In the genomic region with DNA sequence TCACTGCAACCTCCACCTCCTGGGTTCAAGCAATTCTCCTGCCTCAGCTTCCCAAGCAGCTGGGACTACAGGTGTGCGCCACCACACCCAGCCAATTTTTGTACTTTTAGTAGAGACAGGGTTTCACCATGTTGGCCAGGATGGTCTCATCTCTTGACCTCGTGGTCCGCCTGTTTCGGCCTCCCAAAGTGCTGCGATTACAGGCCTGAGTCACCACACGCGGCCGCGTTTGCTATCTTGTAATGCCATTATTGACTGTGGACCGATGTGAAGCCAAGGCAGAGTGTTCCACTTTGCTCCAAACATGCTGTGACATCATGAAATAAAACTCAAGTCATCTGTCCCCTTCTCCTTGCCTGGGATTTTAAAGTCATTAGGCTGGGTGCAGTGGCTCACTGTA, we compare ENCODE assay signal across 8 cellular contexts.
DNase-seq lines count a peak whose midpoint lies in the region; ATAC-seq, FAIRE-seq and TF ChIP-seq lines count a peak whose summit lies in the region.
"Not testable (repeated sequence)": the region's sequence is repeated elsewhere in the genome, so short reads cannot be mapped to it uniquely, and the experiment has no call there.

No MANE protein-coding gene starts in this region.

- H2BK5ac ChIP-seq in H1 (ENCODE audit: low read depth, low read length); trophoblast cell (ENCODE audit: low read depth, low read length, poor library complexity): not testable (repeated sequence)

- H4K91ac ChIP-seq in H1 (replicated peaks; ENCODE audit: insufficient read length, low read length), result peak overlapping the region; percentile 53
- not testable (repeated sequence) for H4K91ac ChIP-seq in trophoblast cell (ENCODE audit: low read depth, low read length)

- not testable (repeated sequence) for H3K18ac ChIP-seq in H1 (ENCODE audit: extremely low read depth, low read length); trophoblast cell (ENCODE audit: low read length)

- not testable (repeated sequence) for H4K20me1 ChIP-seq in OCI-LY1 (ENCODE audit: insufficient read depth, low read length); H1 (replicated peaks in 1 of 2; ENCODE audit: control insufficient read depth in 1 of 2, insufficient read depth in 2 of 2, low read length in 2 of 2); HepG2 (ENCODE audit: insufficient read depth, low read length)

- H3K27ac ChIP-seq in OCI-LY1 (ENCODE audit: low read depth, low read length, poor library complexity, severe bottlenecking), result peak overlapping the region; percentile 83
- peak overlapping the region; percentile 46; the same call in 1 of the 2 replicates for H3K27ac ChIP-seq in Panc1 (ENCODE audit: low read length)
- H3K27ac ChIP-seq in H1 (ENCODE audit: low read depth, low read length); HepG2 (ENCODE audit: extremely low read length, insufficient read depth, low read length); trophoblast cell (ENCODE audit: low read depth, low read length): not testable (repeated sequence)
- peak overlapping the region; percentile 15 for H3K27ac ChIP-seq in neutrophil

- H3F3A ChIP-seq in OCI-LY1 (ENCODE audit: insufficient read depth, low read length), result peaks cover 20% of the 10 kb centered on the region

- not testable (repeated sequence) for ATAC-seq in Panc1; HepG2; stimulated activated memory B cell treated with anti-CD40 and anti-IgM and Interleukin-4, amounts not matched to agents 10 μg/mL and 1 μg/mL and 100 μg/mL, for 72 hours

- not testable (repeated sequence) for H3K36me3 ChIP-seq in OCI-LY1 (ENCODE audit: insufficient read depth, low read length); Panc1 (ENCODE audit: control insufficient read depth, insufficient read depth, low read length); H1 (ENCODE audit: control insufficient read depth in 2 of 4, insufficient read depth in 4 of 4, low read length in 3 of 4); HepG2 (replicated peaks in 1 of 2; ENCODE audit: control insufficient read depth in 1 of 2, insufficient read depth in 2 of 2, low read length in 2 of 2); neutrophil; trophoblast cell (ENCODE audit: control insufficient read depth in 1 of 2, insufficient read depth in 2 of 2, low read length in 2 of 2)

- H2AK5ac ChIP-seq in H1 (ENCODE audit: low read depth, low read length); trophoblast cell (ENCODE audit: low read length): not testable (repeated sequence)

- not testable (repeated sequence) for H3K56ac ChIP-seq in H1 (replicated peaks; ENCODE audit: insufficient read length, low read depth, low read length)

- not testable (repeated sequence) for H3K23me2 ChIP-seq in H1 (ENCODE audit: low read depth, low read length)

- not testable (repeated sequence) for H2BK15ac ChIP-seq in H1 (ENCODE audit: low read length)

- H2BK12ac ChIP-seq in H1 (ENCODE audit: low read depth, low read length); trophoblast cell (ENCODE audit: low read length): not testable (repeated sequence)

- not testable (repeated sequence) for H3K4ac ChIP-seq in H1 (replicated peaks; ENCODE audit: insufficient read length, low read depth, low read length); trophoblast cell (ENCODE audit: low read depth, low read length)

- H3K9ac ChIP-seq in OCI-LY1 (ENCODE audit: low read length); H1 (replicated peaks in 1 of 4; ENCODE audit: extremely low read depth in 1 of 4, low read depth in 3 of 4, low read length in 3 of 4); HepG2 (ENCODE audit: insufficient read depth, low read depth, low read length); trophoblast cell (ENCODE audit: low read length): not testable (repeated sequence)

- POLR2A ChIA-PET in Panc1 (lab: Charles Lee), result interaction anchor here (0.6 kb wide), 1 partner anchor 101 kb away, joined by 3 read pairs; no protein-coding TSS in a partner anchor
- POLR2A ChIA-PET in H1 (lab: Charles Lee; ENCODE audit: partially characterized antibody), result interaction anchor here (1.6 kb wide), 1 partner anchor 67 kb away, joined by 4 read pairs; no protein-coding TSS in a partner anchor
- POLR2A ChIA-PET in HepG2 (lab: Yijun Ruan, JAX), result not testable (repeated sequence)

- DNase-seq in Panc1 (ENCODE audit: low read depth, low spot score); H1 (ENCODE audit: low read depth in 1 of 2, low spot score in 2 of 2); HepG2 (ENCODE audit: low spot score): not testable (repeated sequence)
- peak; percentile 47 for DNase-seq in activated CD8-positive, alpha-beta memory T cell treated with anti-CD3 and anti-CD28 coated beads, Interleukin-2, amount 50 U/mL, for 48 hours
- DNase-seq in trophoblast cell, result peak; percentile 57 to 78

- H4K8ac ChIP-seq in H1 (ENCODE audit: extremely low read depth, insufficient read depth, low read length); trophoblast cell (ENCODE audit: low read depth, low read length): not testable (repeated sequence)

- FAIRE-seq in H1 (lab: Jason Lieb, UNC); HepG2 (lab: Jason Lieb, UNC): not testable (repeated sequence)

- not testable (repeated sequence) for TF ChIP-seq RAD21 in H1 (IDR thresholded peaks at IDR 0.05 in 1 of 2, conservative IDR thresholded peaks at IDR 0.05 in 1 of 2; ENCODE audit: low read depth in 2 of 2, low read length in 2 of 2); HepG2 (CRISPR knock-in tag; IDR thresholded peaks at IDR 0.05)

- H3K4me2 ChIP-seq in OCI-LY1 (ENCODE audit: low read length); H1 (ENCODE audit: insufficient read depth in 1 of 2, low read depth in 2 of 2, low read length in 2 of 2); HepG2 (ENCODE audit: low read depth, low read length); trophoblast cell (ENCODE audit: low read length): not testable (repeated sequence)

- not testable (repeated sequence) for H4K12ac ChIP-seq in trophoblast cell (ENCODE audit: low read depth, low read length)

- not testable (repeated sequence) for H3K27me3 Mint-ChIP-seq in stimulated activated memory B cell treated with anti-CD40 and anti-IgM and Interleukin-4, amounts not matched to agents 10 μg/mL and 1 μg/mL and 100 μg/mL, for 72 hours

- H3K23ac ChIP-seq in H1 (ENCODE audit: insufficient read length); trophoblast cell (ENCODE audit: low read length): not testable (repeated sequence)

- 95% methylated on average over 10 of the region's 10 CpGs; no CpG with 5 or more reads in 1 of the 2 experiments for WGBS in H1 (ENCODE audit: extremely low coverage in 1 of 2, insufficient coverage in 1 of 2, insufficient read length in 1 of 2, insufficient replicate concordance in 2 of 2, low coverage in 1 of 2, low lambda C conversion rate in 2 of 2, missing lambda C conversion rate in 1 of 2), 2 experiments
- WGBS in HepG2 (ENCODE audit: low lambda C conversion rate), result 97% methylated on average over 10 of the region's 10 CpGs
- no CpG with 5 or more reads among the region's 10 CpGs for WGBS in trophoblast cell (ENCODE audit: extremely low coverage, insufficient coverage, insufficient read length)

- not testable (repeated sequence) for H3K9me3 ChIP-seq in OCI-LY1 (ENCODE audit: low read length); Panc1 (ENCODE audit: control insufficient read depth, insufficient read depth, low read depth, low read length); H1 (ENCODE audit: insufficient read depth in 2 of 2, low read depth in 1 of 2, low read length in 1 of 2); HepG2 (ENCODE audit: low read length); neutrophil; trophoblast cell (ENCODE audit: insufficient read depth, low read depth, low read length)

- H2AFZ ChIP-seq in OCI-LY1 (ENCODE audit: low read length); H1 (ENCODE audit: low read length); HepG2 (ENCODE audit: low read length); trophoblast cell (ENCODE audit: insufficient read depth, low read length, poor library complexity): not testable (repeated sequence)

- peaks cover 58% of the 10 kb centered on the region for H3K4me1 Mint-ChIP-seq in stimulated activated memory B cell treated with anti-CD40 and anti-IgM and Interleukin-4, amounts not matched to agents 10 μg/mL and 1 μg/mL and 100 μg/mL, for 72 hours

- not testable (repeated sequence) for TF ChIP-seq CTCF in OCI-LY1 (IDR thresholded peaks at IDR 0.05; ENCODE audit: low read length); Panc1 (IDR thresholded peaks at IDR 0.05); H1 (IDR thresholded peaks at IDR 0.05; ENCODE audit: control extremely low read depth in 1 of 3, insufficient read depth in 1 of 3, low read depth in 1 of 3, low read length in 3 of 3); HepG2 (CRISPR knock-in tag; IDR thresholded peaks at IDR 0.05); neutrophil (IDR thresholded peaks at IDR 0.05)

- not testable (repeated sequence) for H3K79me2 ChIP-seq in OCI-LY1 (ENCODE audit: insufficient read depth, low read length); H1 (ENCODE audit: control insufficient read depth in 1 of 2, insufficient read depth in 2 of 2, low read length in 2 of 2); HepG2 (ENCODE audit: insufficient read depth, low read length); trophoblast cell (ENCODE audit: control insufficient read depth, insufficient read depth, low read length, poor library complexity)

- not testable (repeated sequence) for H3K4me3 Mint-ChIP-seq in stimulated activated memory B cell treated with anti-CD40 and anti-IgM and Interleukin-4, amounts not matched to agents 10 μg/mL and 1 μg/mL and 100 μg/mL, for 72 hours

- H3K27me3 ChIP-seq in OCI-LY1 (ENCODE audit: insufficient read depth, low read length); Panc1 (ENCODE audit: control insufficient read depth, insufficient read depth, low read length); H1 (replicated peaks in 1 of 4; ENCODE audit: control insufficient read depth in 3 of 4, extremely low read depth in 1 of 4, insufficient read depth in 3 of 4, low read length in 3 of 4); HepG2 (ENCODE audit: control insufficient read depth in 1 of 2, insufficient read depth in 2 of 2, low read length in 2 of 2); neutrophil; trophoblast cell (ENCODE audit: insufficient read depth, low read length): not testable (repeated sequence)

- not testable (repeated sequence) for BruUV-seq in Panc1 (replicated peaks; lab: Mats Ljungman, UMichigan); HepG2 (replicated peaks; lab: Mats Ljungman, UMichigan)

- not testable (repeated sequence) for H3K14ac ChIP-seq in H1 (ENCODE audit: insufficient read length); trophoblast cell (ENCODE audit: low read length)

- H2BK120ac ChIP-seq in H1 (replicated peaks; ENCODE audit: low read depth, low read length); trophoblast cell (ENCODE audit: insufficient read depth, low read length, poor library complexity): not testable (repeated sequence)

- H3K27ac Mint-ChIP-seq in stimulated activated memory B cell treated with anti-CD40 and anti-IgM and Interleukin-4, amounts not matched to agents 10 μg/mL and 1 μg/mL and 100 μg/mL, for 72 hours, result peak overlapping the region; percentile 60

- not testable (repeated sequence) for H3K9me2 ChIP-seq in OCI-LY1 (ENCODE audit: low read depth, low read length)

- H3K9me3 Mint-ChIP-seq in stimulated activated memory B cell treated with anti-CD40 and anti-IgM and Interleukin-4, amounts not matched to agents 10 μg/mL and 1 μg/mL and 100 μg/mL, for 72 hours, result not testable (repeated sequence)

- H3K36me3 Mint-ChIP-seq in stimulated activated memory B cell treated with anti-CD40 and anti-IgM and Interleukin-4, amounts not matched to agents 10 μg/mL and 1 μg/mL and 100 μg/mL, for 72 hours, result not testable (repeated sequence)

- not testable (repeated sequence) for H3K4me3 ChIP-seq in OCI-LY1 (ENCODE audit: low read depth, low read length, poor library complexity, severe bottlenecking); Panc1 (ENCODE audit: low read depth in 2 of 2, low read length in 2 of 2); H1 (ENCODE audit: extremely low read depth in 1 of 4, insufficient read depth in 2 of 4, low read depth in 3 of 4, low read length in 4 of 4); HepG2 (replicated peaks in 1 of 3; ENCODE audit: insufficient read depth in 1 of 3, low read depth in 2 of 3, low read length in 3 of 3); neutrophil (ENCODE audit: low read depth in 1 of 2, low read length in 1 of 2); trophoblast cell (ENCODE audit: low read depth, low read length)

- in situ Hi-C loops in Panc1 (cut with HindIII; ENCODE audit: low pct_unique_long_range_greater_than_20kb, low sequenced_read_pairs); HepG2 (cut with HindIII; ENCODE audit: extremely low pct_ligation_motif_present, low pct_unique_long_range_greater_than_20kb): not testable (repeated sequence)

- H2BK20ac ChIP-seq in H1 (ENCODE audit: low read length), result not testable (repeated sequence)

- TF ChIP-seq POLR2A in H1 (IDR thresholded peaks at IDR 0.05; ENCODE audit: control extremely low read depth in 1 of 2, low read depth in 2 of 2, low read length in 2 of 2); HepG2 (IDR thresholded peaks at IDR 0.05; ENCODE audit: insufficient read depth in 1 of 2, low read depth in 2 of 2, low read length in 2 of 2): not testable (repeated sequence)

- TF ChIP-seq EP300 in H1 (IDR thresholded peaks at IDR 0.05; ENCODE audit: borderline replicate concordance in 1 of 2, low read depth in 2 of 2, low read length in 2 of 2); HepG2 (IDR thresholded peaks at IDR 0.05; ENCODE audit: low read depth in 2 of 2, low read length in 2 of 2); HepG2 (CRISPR knock-in tag; IDR thresholded peaks at IDR 0.05; ENCODE audit: borderline replicate concordance): not testable (repeated sequence)

- H3K4me1 ChIP-seq in OCI-LY1 (ENCODE audit: insufficient read depth, low read length, severe bottlenecking) (peaks cover 80% of the 10 kb centered on the region), Panc1 (ENCODE audit: control insufficient read depth, insufficient read depth, low read length) (peaks cover 48% of the 10 kb centered on the region), H1 (replicated peaks in 1 of 4; ENCODE audit: control insufficient read depth in 3 of 4, insufficient read depth in 4 of 4, low read length in 3 of 4) (peaks cover 8 to 20% (median 13%) of the 10 kb centered on the region in 4 experiments; a peak in 6 of 7 replicates), HepG2 (ENCODE audit: insufficient read depth, low read length) (peaks cover 45% of the 10 kb centered on the region), neutrophil (ENCODE audit: control insufficient read depth in 1 of 2, insufficient read depth in 1 of 2, low read depth in 1 of 2, low read length in 1 of 2) (peaks cover 35 to 39% of the 10 kb centered on the region in 2 experiments), trophoblast cell (ENCODE audit: control insufficient read depth in 1 of 2, insufficient read depth in 2 of 2, low read length in 2 of 2) (peaks cover 5 to 20% of the 10 kb centered on the region in 2 experiments)

- H3K79me1 ChIP-seq in H1 (ENCODE audit: low read depth, low read length), result not testable (repeated sequence)
- peaks cover 13% of the 10 kb centered on the region for H3K79me1 ChIP-seq in trophoblast cell (ENCODE audit: low read length)

- not testable (repeated sequence) for H4K5ac ChIP-seq in H1 (ENCODE audit: insufficient read length, low read depth, low read length)

- CTCF ChIA-PET in Panc1 (lab: Charles Lee); HepG2 (lab: Yijun Ruan, JAX; ENCODE audit: low intra/inter-chr PET ratio, low total read pairs): not testable (repeated sequence)
- CTCF ChIA-PET in H1 (lab: Charles Lee; ENCODE audit: partially characterized antibody), result interaction anchor here (0.6 to 1.2 kb wide), 3 partner anchors 11 to 19 kb away, joined by 3 to 5 read pairs (median 3); no protein-coding TSS in a partner anchor

- intact Hi-C loops in Panc1 (cut with micrococcal nuclease; ENCODE audit: unreplicated experiment); HepG2 (cut with micrococcal nuclease; ENCODE audit: unreplicated experiment): not testable (repeated sequence)
